1 cellular context compared by ENCODE assay signal in the genomic region with DNA sequence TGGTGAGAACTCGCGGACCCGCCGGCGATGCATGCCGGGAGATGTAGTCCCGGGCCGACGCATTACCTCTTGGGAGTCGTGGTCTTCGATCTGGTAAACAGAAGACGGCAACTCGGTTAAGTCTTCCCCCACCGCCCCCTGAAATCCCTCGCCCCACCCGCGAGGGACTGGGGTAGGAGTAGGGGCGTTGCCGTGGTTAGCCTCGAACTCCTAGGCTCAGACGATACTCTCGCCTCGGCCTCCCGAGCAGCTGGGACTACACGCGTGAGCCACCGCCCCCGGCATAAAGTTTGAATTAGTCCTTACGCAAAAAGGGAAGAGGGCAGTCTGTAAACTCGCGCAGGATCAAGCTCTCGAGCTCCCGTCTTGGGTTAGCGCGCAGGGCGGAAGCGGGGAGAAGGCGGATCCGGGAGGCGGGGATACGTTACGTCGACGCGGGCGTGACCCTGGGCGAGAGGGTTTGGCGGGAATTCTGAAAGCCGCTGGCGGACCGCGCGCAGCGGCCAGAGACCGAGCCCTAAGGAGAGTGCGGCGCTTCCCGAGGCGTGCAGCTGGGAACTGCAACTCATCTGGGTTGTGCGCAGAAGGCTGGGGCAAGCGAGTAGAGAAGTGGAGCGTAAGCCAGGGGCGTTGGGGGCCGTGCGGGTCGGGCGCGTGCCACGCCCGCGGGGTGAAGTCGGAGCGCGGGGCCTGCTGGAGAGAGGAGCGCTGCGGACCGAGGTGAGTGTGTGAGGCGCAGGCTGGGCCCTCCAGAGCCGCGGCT.
TF ChIP-seq lines count a peak whose summit lies in the region.

A gene (plus strand): TSS at position 469 of the 763 bp plus-strand sequence. CDS start 3,585 bp downstream, outside the sequence.

TF ChIP-seq in HepG2, 621 proteins besides CTCF, POLR2A, EP300 and RAD21 (continued from another document and continues in another):
- TF ChIP-seq SP1 (IDR thresholded peaks at IDR 0.05) (no peak), SP1 (CRISPR knock-in tag; IDR thresholded peaks at IDR 0.05) (peak; percentile 89), PHF5A (CRISPR knock-in tag; IDR thresholded peaks at IDR 0.05; ENCODE audit: low read depth, unreplicated experiment) (no peak), ZNF317 (CRISPR knock-in tag; IDR thresholded peaks at IDR 0.05) (peak; percentile 56; the same call in 1 of the 2 replicates), ZNF839 (CRISPR knock-in tag; IDR thresholded peaks at IDR 0.05; ENCODE audit: borderline replicate concordance) (0 out of 2 replicates have a peak, but pooled peaks have one; percentile 73), ZNF605 (CRISPR knock-in tag; IDR thresholded peaks at IDR 0.05) (peak; percentile 66; the same call in 1 of the 2 replicates), KMT2B (CRISPR knock-in tag; IDR thresholded peaks at IDR 0.05) (peak; percentile 72; the same call in 1 of the 2 replicates), KLF12 (CRISPR knock-in tag; IDR thresholded peaks at IDR 0.05; ENCODE audit: borderline replicate concordance) (peak; percentile 83; the same call in 1 of the 2 replicates), SRSF4 (IDR thresholded peaks at IDR 0.05; ENCODE audit: low read depth, low read length, poor library complexity, severe bottlenecking) (no peak), TP53 (CRISPR knock-in tag; conservative IDR thresholded peaks at IDR 0.05) (no peak; the same call in 1 of the 2 replicates), THYN1 (CRISPR knock-in tag; IDR thresholded peaks at IDR 0.05; ENCODE audit: borderline replicate concordance, low read depth) (no peak), ZMAT3 (CRISPR knock-in tag; conservative IDR thresholded peaks at IDR 0.05) (peak; percentile 92), STAT5B (CRISPR knock-in tag; IDR thresholded peaks at IDR 0.05) (no peak), HOXA9 (CRISPR knock-in tag; IDR thresholded peaks at IDR 0.05; ENCODE audit: borderline replicate concordance) (no peak; the same call in 1 of the 2 replicates), EED (CRISPR knock-in tag; IDR thresholded peaks at IDR 0.05) (0 out of 2 replicates have a peak, but pooled peaks have one; percentile 22), DNMT3B (CRISPR knock-in tag; conservative IDR thresholded peaks at IDR 0.05) (no peak), HDAC6 (IDR thresholded peaks at IDR 0.05; ENCODE audit: low read depth, low read length) (no peak), TGIF2 (CRISPR knock-in tag; IDR thresholded peaks at IDR 0.05) (peak; percentile 96), CCAR2 (optimal IDR thresholded peaks at IDR 0.05; ENCODE audit: low read depth, low read length) (no peak), MEIS1 (CRISPR knock-in tag; IDR thresholded peaks at IDR 0.05; ENCODE audit: borderline replicate concordance) (0 out of 2 replicates have a peak, but pooled peaks have one; percentile 82), CBX2 (IDR thresholded peaks at IDR 0.05; ENCODE audit: low read depth, low read length) (no peak), CBX2 (CRISPR knock-in tag; IDR thresholded peaks at IDR 0.05; ENCODE audit: low read depth) (0 out of 2 replicates have a peak, but pooled peaks have one; percentile 69), BRD4 (CRISPR knock-in tag; IDR thresholded peaks at IDR 0.05) (peak; percentile 5; the same call in 1 of the 2 replicates), SSRP1 (CRISPR knock-in tag; IDR thresholded peaks at IDR 0.05) (no peak), ZNF354B (CRISPR knock-in tag; IDR thresholded peaks at IDR 0.05) (no peak), PAX8 (CRISPR knock-in tag; IDR thresholded peaks at IDR 0.05; ENCODE audit: borderline replicate concordance) (peak; percentile 48; the same call in 1 of the 2 replicates), ZNF558 (CRISPR knock-in tag; IDR thresholded peaks at IDR 0.05; ENCODE audit: borderline replicate concordance) (peak; percentile 80; the same call in 1 of the 2 replicates), HMG20B (CRISPR knock-in tag; conservative IDR thresholded peaks at IDR 0.05) (no peak), LCORL (IDR thresholded peaks at IDR 0.05) (no peak), LCORL (CRISPR knock-in tag; IDR thresholded peaks at IDR 0.05) (peak; percentile 74; the same call in 1 of the 2 replicates), SNAI1 (CRISPR knock-in tag; IDR thresholded peaks at IDR 0.05; ENCODE audit: borderline replicate concordance) (no peak), ZNF121 (CRISPR knock-in tag; IDR thresholded peaks at IDR 0.05) (0 out of 2 replicates have a peak, but pooled peaks have one; percentile 9), ZNF143 (CRISPR knock-in tag; IDR thresholded peaks at IDR 0.05) (peak; percentile 95), GABPA (IDR thresholded peaks at IDR 0.05; ENCODE audit: low read depth, low read length) (peak; percentile 62), GABPA (CRISPR knock-in tag; IDR thresholded peaks at IDR 0.05; ENCODE audit: low read depth) (peak; percentile 88), ZNF883 (CRISPR knock-in tag; IDR thresholded peaks at IDR 0.05; ENCODE audit: not compliant biosample characterization) (peak; percentile 65), ARNTL (CRISPR knock-in tag; IDR thresholded peaks at IDR 0.05) (peak; percentile 53; the same call in 1 of the 2 replicates)
- TF ChIP-seq, protein P1, sequence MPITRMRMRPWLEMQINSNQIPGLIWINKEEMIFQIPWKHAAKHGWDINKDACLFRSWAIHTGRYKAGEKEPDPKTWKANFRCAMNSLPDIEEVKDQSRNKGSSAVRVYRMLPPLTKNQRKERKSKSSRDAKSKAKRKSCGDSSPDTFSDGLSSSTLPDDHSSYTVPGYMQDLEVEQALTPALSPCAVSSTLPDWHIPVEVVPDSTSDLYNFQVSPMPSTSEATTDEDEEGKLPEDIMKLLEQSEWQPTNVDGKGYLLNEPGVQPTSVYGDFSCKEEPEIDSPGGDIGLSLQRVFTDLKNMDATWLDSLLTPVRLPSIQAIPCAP (CRISPR knock-in tag; IDR thresholded peaks at IDR 0.05; ENCODE audit: low read depth) = no peak
- TF ChIP-seq, protein P2, sequence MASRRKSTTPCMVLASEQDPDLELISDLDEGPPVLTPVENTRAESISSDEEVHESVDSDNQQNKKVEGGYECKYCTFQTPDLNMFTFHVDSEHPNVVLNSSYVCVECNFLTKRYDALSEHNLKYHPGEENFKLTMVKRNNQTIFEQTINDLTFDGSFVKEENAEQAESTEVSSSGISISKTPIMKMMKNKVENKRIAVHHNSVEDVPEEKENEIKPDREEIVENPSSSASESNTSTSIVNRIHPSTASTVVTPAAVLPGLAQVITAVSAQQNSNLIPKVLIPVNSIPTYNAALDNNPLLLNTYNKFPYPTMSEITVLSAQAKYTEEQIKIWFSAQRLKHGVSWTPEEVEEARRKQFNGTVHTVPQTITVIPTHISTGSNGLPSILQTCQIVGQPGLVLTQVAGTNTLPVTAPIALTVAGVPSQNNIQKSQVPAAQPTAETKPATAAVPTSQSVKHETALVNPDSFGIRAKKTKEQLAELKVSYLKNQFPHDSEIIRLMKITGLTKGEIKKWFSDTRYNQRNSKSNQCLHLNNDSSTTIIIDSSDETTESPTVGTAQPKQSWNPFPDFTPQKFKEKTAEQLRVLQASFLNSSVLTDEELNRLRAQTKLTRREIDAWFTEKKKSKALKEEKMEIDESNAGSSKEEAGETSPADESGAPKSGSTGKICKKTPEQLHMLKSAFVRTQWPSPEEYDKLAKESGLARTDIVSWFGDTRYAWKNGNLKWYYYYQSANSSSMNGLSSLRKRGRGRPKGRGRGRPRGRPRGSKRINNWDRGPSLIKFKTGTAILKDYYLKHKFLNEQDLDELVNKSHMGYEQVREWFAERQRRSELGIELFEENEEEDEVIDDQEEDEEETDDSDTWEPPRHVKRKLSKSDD (CRISPR knock-in tag; IDR thresholded peaks at IDR 0.05; ENCODE audit: low read depth) = 0 out of 2 replicates have a peak, but pooled peaks have one; percentile 17
- TF ChIP-seq, protein P3, sequence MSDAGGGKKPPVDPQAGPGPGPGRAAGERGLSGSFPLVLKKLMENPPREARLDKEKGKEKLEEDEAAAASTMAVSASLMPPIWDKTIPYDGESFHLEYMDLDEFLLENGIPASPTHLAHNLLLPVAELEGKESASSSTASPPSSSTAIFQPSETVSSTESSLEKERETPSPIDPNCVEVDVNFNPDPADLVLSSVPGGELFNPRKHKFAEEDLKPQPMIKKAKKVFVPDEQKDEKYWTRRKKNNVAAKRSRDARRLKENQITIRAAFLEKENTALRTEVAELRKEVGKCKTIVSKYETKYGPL (CRISPR knock-in tag; IDR thresholded peaks at IDR 0.05) = no peak; the same call in 1 of the 2 replicates
- TF ChIP-seq, protein P4, sequence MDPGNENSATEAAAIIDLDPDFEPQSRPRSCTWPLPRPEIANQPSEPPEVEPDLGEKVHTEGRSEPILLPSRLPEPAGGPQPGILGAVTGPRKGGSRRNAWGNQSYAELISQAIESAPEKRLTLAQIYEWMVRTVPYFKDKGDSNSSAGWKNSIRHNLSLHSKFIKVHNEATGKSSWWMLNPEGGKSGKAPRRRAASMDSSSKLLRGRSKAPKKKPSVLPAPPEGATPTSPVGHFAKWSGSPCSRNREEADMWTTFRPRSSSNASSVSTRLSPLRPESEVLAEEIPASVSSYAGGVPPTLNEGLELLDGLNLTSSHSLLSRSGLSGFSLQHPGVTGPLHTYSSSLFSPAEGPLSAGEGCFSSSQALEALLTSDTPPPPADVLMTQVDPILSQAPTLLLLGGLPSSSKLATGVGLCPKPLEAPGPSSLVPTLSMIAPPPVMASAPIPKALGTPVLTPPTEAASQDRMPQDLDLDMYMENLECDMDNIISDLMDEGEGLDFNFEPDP (CRISPR knock-in tag; conservative IDR thresholded peaks at IDR 0.05) = 0 out of 2 replicates have a peak, but pooled peaks have one; percentile 82
- TF ChIP-seq, protein P5, sequence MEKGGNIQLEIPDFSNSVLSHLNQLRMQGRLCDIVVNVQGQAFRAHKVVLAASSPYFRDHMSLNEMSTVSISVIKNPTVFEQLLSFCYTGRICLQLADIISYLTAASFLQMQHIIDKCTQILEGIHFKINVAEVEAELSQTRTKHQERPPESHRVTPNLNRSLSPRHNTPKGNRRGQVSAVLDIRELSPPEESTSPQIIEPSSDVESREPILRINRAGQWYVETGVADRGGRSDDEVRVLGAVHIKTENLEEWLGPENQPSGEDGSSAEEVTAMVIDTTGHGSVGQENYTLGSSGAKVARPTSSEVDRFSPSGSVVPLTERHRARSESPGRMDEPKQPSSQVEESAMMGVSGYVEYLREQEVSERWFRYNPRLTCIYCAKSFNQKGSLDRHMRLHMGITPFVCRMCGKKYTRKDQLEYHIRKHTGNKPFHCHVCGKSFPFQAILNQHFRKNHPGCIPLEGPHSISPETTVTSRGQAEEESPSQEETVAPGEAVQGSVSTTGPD (CRISPR knock-in tag; IDR thresholded peaks at IDR 0.05) = no peak
- TF ChIP-seq, protein P6, sequence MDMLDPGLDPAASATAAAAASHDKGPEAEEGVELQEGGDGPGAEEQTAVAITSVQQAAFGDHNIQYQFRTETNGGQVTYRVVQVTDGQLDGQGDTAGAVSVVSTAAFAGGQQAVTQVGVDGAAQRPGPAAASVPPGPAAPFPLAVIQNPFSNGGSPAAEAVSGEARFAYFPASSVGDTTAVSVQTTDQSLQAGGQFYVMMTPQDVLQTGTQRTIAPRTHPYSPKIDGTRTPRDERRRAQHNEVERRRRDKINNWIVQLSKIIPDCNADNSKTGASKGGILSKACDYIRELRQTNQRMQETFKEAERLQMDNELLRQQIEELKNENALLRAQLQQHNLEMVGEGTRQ (IDR thresholded peaks at IDR 0.05; ENCODE audit: low read depth, low read length) = no peak
- TF ChIP-seq, protein P6 (CRISPR knock-in tag; IDR thresholded peaks at IDR 0.05; ENCODE audit: borderline replicate concordance) = 0 out of 2 replicates have a peak, but pooled peaks have one; percentile 23
- TF ChIP-seq, protein P7, sequence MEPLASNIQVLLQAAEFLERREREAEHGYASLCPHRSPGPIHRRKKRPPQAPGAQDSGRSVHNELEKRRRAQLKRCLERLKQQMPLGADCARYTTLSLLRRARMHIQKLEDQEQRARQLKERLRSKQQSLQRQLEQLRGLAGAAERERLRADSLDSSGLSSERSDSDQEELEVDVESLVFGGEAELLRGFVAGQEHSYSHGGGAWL (CRISPR knock-in tag; IDR thresholded peaks at IDR 0.05) = peak; percentile 75
- TF ChIP-seq, protein P8, sequence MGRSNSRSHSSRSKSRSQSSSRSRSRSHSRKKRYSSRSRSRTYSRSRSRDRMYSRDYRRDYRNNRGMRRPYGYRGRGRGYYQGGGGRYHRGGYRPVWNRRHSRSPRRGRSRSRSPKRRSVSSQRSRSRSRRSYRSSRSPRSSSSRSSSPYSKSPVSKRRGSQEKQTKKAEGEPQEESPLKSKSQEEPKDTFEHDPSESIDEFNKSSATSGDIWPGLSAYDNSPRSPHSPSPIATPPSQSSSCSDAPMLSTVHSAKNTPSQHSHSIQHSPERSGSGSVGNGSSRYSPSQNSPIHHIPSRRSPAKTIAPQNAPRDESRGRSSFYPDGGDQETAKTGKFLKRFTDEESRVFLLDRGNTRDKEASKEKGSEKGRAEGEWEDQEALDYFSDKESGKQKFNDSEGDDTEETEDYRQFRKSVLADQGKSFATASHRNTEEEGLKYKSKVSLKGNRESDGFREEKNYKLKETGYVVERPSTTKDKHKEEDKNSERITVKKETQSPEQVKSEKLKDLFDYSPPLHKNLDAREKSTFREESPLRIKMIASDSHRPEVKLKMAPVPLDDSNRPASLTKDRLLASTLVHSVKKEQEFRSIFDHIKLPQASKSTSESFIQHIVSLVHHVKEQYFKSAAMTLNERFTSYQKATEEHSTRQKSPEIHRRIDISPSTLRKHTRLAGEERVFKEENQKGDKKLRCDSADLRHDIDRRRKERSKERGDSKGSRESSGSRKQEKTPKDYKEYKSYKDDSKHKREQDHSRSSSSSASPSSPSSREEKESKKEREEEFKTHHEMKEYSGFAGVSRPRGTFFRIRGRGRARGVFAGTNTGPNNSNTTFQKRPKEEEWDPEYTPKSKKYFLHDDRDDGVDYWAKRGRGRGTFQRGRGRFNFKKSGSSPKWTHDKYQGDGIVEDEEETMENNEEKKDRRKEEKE (IDR thresholded peaks at IDR 0.05) = no peak
- TF ChIP-seq, protein P9, sequence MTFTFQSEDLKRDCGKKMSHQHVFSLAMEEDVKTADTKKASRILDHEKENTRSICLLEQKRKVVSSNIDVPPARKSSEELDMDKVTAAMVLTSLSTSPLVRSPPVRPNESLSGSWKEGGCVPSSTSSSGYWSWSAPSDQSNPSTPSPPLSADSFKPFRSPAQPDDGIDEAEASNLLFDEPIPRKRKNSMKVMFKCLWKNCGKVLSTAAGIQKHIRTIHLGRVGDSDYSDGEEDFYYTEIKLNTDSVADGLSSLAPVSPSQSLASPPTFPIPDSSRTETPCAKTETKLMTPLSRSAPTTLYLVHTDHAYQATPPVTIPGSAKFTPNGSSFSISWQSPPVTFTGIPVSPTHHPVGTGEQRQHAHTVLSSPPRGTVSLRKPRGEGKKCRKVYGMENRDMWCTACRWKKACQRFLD (CRISPR knock-in tag; IDR thresholded peaks at IDR 0.05; ENCODE audit: borderline replicate concordance) = peak; percentile 89
